Comparison of ENCODE assay signal across 21 cellular contexts in genomic region chr19:5018224-5019015, GRCh38. TPM values are rescaled to one million over a fixed set of nuclear protein-coding genes. Genes with fewer than 3 reads are reported as not detected.
DNase-seq lines count a peak whose midpoint lies in the region; ATAC-seq and TF ChIP-seq lines count a peak whose summit lies in the region.
"Had no signal": no experiment of that assay in that cellular context is flagged by ENCODE, and none has a peak within 500 bp of the region (broad histone marks: within the 10 kb centered on the region; RNA-seq: fewer than 3 reads in every experiment).

No MANE protein-coding gene starts in this region.

- CTCF ChIA-PET in HEK293 (lab: Yijun Ruan, JAX), result interaction anchor here (0.9 to 1.5 kb wide), 2 partner anchors 11 to 17 kb away, joined by 3 to 4 read pairs; no protein-coding TSS in a partner anchor

- peak overlapping the region in 4 of 6 donors; percentile 12 to 62 (median 41) for H3K27ac Mint-ChIP-seq in immature natural killer cell
- H3K27ac Mint-ChIP-seq: activated B cell treated with CpG ODN at 0.5 μM for 24 hours; activated CD8-positive, alpha-beta memory T cell treated with anti-CD3 and anti-CD28 coated beads, Interleukin-2, amount 10 ng/mL, durations not matched to agents 7 days and 5 days; naive B cell; progenitor cell of endocrine pancreas; T-helper 1 cell treated with Interleukin-12 subunit alpha and Interleukin-12 subunit beta and Interleukin-4 antibody, amounts not matched to agents 30 μg/mL and 1 μg/mL, for 36 hours had no signal

- H3K4me1 Mint-ChIP-seq in immature natural killer cell, result peaks cover 5 to 16% of the 10 kb centered on the region in 2 donors
- H3K4me1 Mint-ChIP-seq: activated B cell treated with CpG ODN at 0.5 μM for 24 hours had no signal

- in situ Hi-C loops in ACHN (cut with HindIII; ENCODE audit: low pct_ligation_motif_present, low pct_unique_long_range_greater_than_20kb, low sequenced_read_pairs), result no loop called here
- in situ Hi-C loops in astrocyte of the spinal cord (cut with HindIII; ENCODE audit: low sequenced_read_pairs), result no loop called here

- DNase-seq in ACHN, result peak; percentile 39
- DNase-seq in astrocyte of the spinal cord (ENCODE audit: low read depth, low spot score), result peak; percentile 64
- no peak for DNase-seq in immature natural killer cell
- DNase-seq in cerebellar nuclear complex (lab: John Stamatoyannopoulos, UW), result no peak
- DNase-seq in right atrium auricular region (ENCODE audit: low spot score), result no peak
- no peak for DNase-seq in left ventricle myocardium inferior
- DNase-seq: activated B cell treated with CpG ODN at 0.5 μM for 24 hours; activated CD8-positive, alpha-beta memory T cell treated with anti-CD3 and anti-CD28 coated beads, Interleukin-2, amount 10 ng/mL, durations not matched to agents 7 days and 5 days; activated naive CD4-positive, alpha-beta T cell; effector CD8-positive, alpha-beta T cell; naive B cell; NCI-H146; NK-92 treated with Interleukin-12 subunit alpha and Interleukin-12 subunit beta, amount 100 ng/mL, for 24 hours; SHP77; stimulated activated CD4-positive, alpha-beta T cell treated with anti-CD3 and anti-CD28 coated beads, Interleukin-12 subunit alpha, Interleukin-12 subunit beta, amount 100 ng/mL, for 4 hours; stimulated activated naive CD8-positive, alpha-beta T cell treated with anti-CD3 and anti-CD28 coated beads, Interleukin-15, Interleukin-2, amounts not matched to agents 100 U/mL and 50 U/mL, for 24 hours had no signal

- peaks cover 0 to 4% (median 0%) of the 10 kb centered on the region in 3 donors for H3K36me3 Mint-ChIP-seq in immature natural killer cell
- H3K36me3 Mint-ChIP-seq: naive B cell had no signal

- H3K4me3 Mint-ChIP-seq in immature natural killer cell, result peak overlapping the region in 3 of 5 donors; percentile 4 to 40 (median 9)
- H3K4me3 Mint-ChIP-seq: activated B cell treated with CpG ODN at 0.5 μM for 24 hours; activated CD8-positive, alpha-beta memory T cell treated with anti-CD3 and anti-CD28 coated beads, Interleukin-2, amount 10 ng/mL, durations not matched to agents 7 days and 5 days; naive B cell; T-helper 1 cell treated with Interleukin-12 subunit alpha and Interleukin-12 subunit beta and Interleukin-4 antibody, amounts not matched to agents 30 μg/mL and 1 μg/mL, for 36 hours had no signal

- H3K4me3 ChIP-seq in HEK293 (ENCODE audit: low read depth, low read length) (no peak overlapping the region), astrocyte of the spinal cord (ENCODE audit: low read depth, low read length) (no peak overlapping the region), right atrium auricular region (no peak overlapping the region), left ventricle myocardium inferior (no peak overlapping the region)
- H3K4me3 ChIP-seq: lung had no signal

- H3K27me3 Mint-ChIP-seq in immature natural killer cell (ENCODE audit: low read depth in 3 of 3), result peaks cover 0 to 1% (median 0%) of the 10 kb centered on the region in 3 donors
- H3K27me3 Mint-ChIP-seq: activated B cell treated with CpG ODN at 0.5 μM for 24 hours; activated CD8-positive, alpha-beta memory T cell treated with anti-CD3 and anti-CD28 coated beads, Interleukin-2, amount 10 ng/mL, durations not matched to agents 7 days and 5 days; naive B cell; progenitor cell of endocrine pancreas had no signal

- H3K27ac ChIP-seq in HEK293 (ENCODE audit: extremely low read depth, low read depth, low read length) (no peak overlapping the region), right atrium auricular region (no peak overlapping the region), left ventricle myocardium inferior (replicated peaks) (no peak overlapping the region)

- no peak for ATAC-seq in HG03342 (IDR thresholded peaks at IDR 0.05; ENCODE audit: unreplicated experiment)
- ATAC-seq: activated CD8-positive, alpha-beta memory T cell treated with anti-CD3 and anti-CD28 coated beads, Interleukin-2, amount 10 ng/mL, durations not matched to agents 7 days and 5 days; stimulated activated naive CD8-positive, alpha-beta T cell treated with anti-CD3 and anti-CD28 coated beads, Interleukin-15, Interleukin-2, amounts not matched to agents 100 U/mL and 50 U/mL, for 24 hours had no signal

- H3K4me1 ChIP-seq in HEK293 (ENCODE audit: control insufficient read depth, insufficient read depth, low read length) (no peaks in the 10 kb centered on the region), right atrium auricular region (peaks cover 0 to 18% of the 10 kb centered on the region in 2 donors), left ventricle myocardium inferior (peaks cover 33% of the 10 kb centered on the region)

- POLR2A ChIA-PET in HEK293 (lab: Yijun Ruan, JAX), result no interaction called here

- TF ChIP-seq CTCF in HEK293 (tag by site-specific recombination; IDR thresholded peaks at IDR 0.05) (no peak), astrocyte of the spinal cord (IDR thresholded peaks at IDR 0.05; ENCODE audit: low read depth, low read length) (no peak), right atrium auricular region (IDR thresholded peaks at IDR 0.05) (no peak), left ventricle myocardium inferior (IDR thresholded peaks at IDR 0.05; ENCODE audit: borderline replicate concordance) (no peak)

- H3K36me3 ChIP-seq in HEK293 (ENCODE audit: control insufficient read depth in 2 of 2, insufficient read depth in 1 of 2, low read length in 2 of 2) (peaks cover 0 to 29% of the 10 kb centered on the region in 2 experiments; a peak in 2 of 3 replicates), right atrium auricular region (peaks cover 10% of the 10 kb centered on the region), left ventricle myocardium inferior (peaks cover 31% of the 10 kb centered on the region)

- H3K27me3 ChIP-seq in right atrium auricular region (no peaks in the 10 kb centered on the region), left ventricle myocardium inferior (ENCODE audit: low read depth) (no peaks in the 10 kb centered on the region)

- no peaks in the 10 kb centered on the region for H3K9me3 ChIP-seq in HEK293 (ENCODE audit: control insufficient read depth, insufficient read depth, low read depth, low read length)
- H3K9me3 ChIP-seq in right atrium auricular region, result no peaks in the 10 kb centered on the region
- H3K9me3 ChIP-seq in left ventricle myocardium inferior (replicated peaks), result no peaks in the 10 kb centered on the region

- intact Hi-C loops in left ventricle myocardium inferior (cut with micrococcal nuclease), result no loop called here

- H3K9me3 Mint-ChIP-seq in immature natural killer cell, result no peaks in the 10 kb centered on the region
- H3K9me3 Mint-ChIP-seq: activated B cell treated with CpG ODN at 0.5 μM for 24 hours; naive B cell; T-helper 1 cell treated with Interleukin-12 subunit alpha and Interleukin-12 subunit beta and Interleukin-4 antibody, amounts not matched to agents 30 μg/mL and 1 μg/mL, for 36 hours had no signal

TF ChIP-seq in HEK293, 187 proteins besides CTCF, POLR2A, EP300 and RAD21:
- TF ChIP-seq ZNF600 (tag by site-specific recombination; IDR thresholded peaks at IDR 0.05), result peak; percentile 54; the same call in 1 of the 2 replicates
- TF ChIP-seq ZBTB20 (tag by site-specific recombination; IDR thresholded peaks at IDR 0.05), result no peak
- TF ChIP-seq ZNF223 (tag by site-specific recombination; IDR thresholded peaks at IDR 0.05), result no peak
- no peak for TF ChIP-seq YY2 (tag by site-specific recombination; IDR thresholded peaks at IDR 0.05)
- TF ChIP-seq SP3 (tag by site-specific recombination; IDR thresholded peaks at IDR 0.05), result no peak
- no peak for TF ChIP-seq ZBTB49 (tag by site-specific recombination; IDR thresholded peaks at IDR 0.05; ENCODE audit: low read depth)
- no peak for TF ChIP-seq ZNF292 (tag by site-specific recombination; IDR thresholded peaks at IDR 0.05; ENCODE audit: borderline replicate concordance, low read depth)

RNA-seq across cellular contexts. Expression of gene KDM4B, which starts 49.5 kb away (rescaled TPM):
- polyA plus RNA-seq in immature natural killer cell, result 10 to 100 TPM in 1 of 3 donors, 1 to 10 TPM in 2; 4.3 to 22.4 (median 6.7) TPM
- total RNA-seq in right atrium auricular region (10 to 100 TPM; 17.6 to 26.0 TPM), left ventricle myocardium inferior (34.1 TPM)

Comparison
In these comparisons a context has a peak if more than half of its experiments do, and no peak if none do; other contexts are left out.
1. DNase-seq: peak in ACHN (single experiment) and astrocyte of the spinal cord (single experiment); none in immature natural killer cell (0 of 3), cerebellar nuclear complex (0 of 2), right atrium auricular region (single experiment) and left ventricle myocardium inferior (single experiment).